ENCODE assay signal across 8 cellular contexts in genomic region chr4:189630913-189631564, GRCh38.
DNase-seq lines count a peak whose midpoint lies in the region; ATAC-seq and TF ChIP-seq lines count a peak whose summit lies in the region.
"Not testable (repeated sequence)": the region's sequence is repeated elsewhere in the genome, so short reads cannot be mapped to it uniquely, and the experiment has no call there.

No MANE protein-coding gene starts in this region.

- DNase-seq in CD14-positive monocyte (ENCODE audit: low spot score) (peak; percentile 64), HT1080 (ENCODE audit: low read depth) (peak; percentile 79), SK-MEL-5 (ENCODE audit: low read depth, low spot score) (peak; percentile 93)
- DNase-seq in activated T-cell treated with anti-CD3 and anti-CD28 coated beads, Interleukin-2, amount 50 U/mL, for 4 hours: not testable (repeated sequence)

- H3K27me3 Mint-ChIP-seq in CD14-positive monocyte (ENCODE audit: low read depth in 3 of 3); activated T-cell treated with anti-CD3 and anti-CD28 coated beads, Interleukin-2, amount 50 U/mL, for 4 hours (ENCODE audit: low read depth): not testable (repeated sequence)

- H3K27me3 ChIP-seq in neutrophil: not testable (repeated sequence)

- H3K27ac Mint-ChIP-seq in CD14-positive monocyte: peak overlapping the region; percentile 69 to 89 (median 85)

- H3K4me3 Mint-ChIP-seq in CD14-positive monocyte: peak overlapping the region in 1 of 2 donors; percentile 35
- H3K4me3 Mint-ChIP-seq in activated T-cell treated with anti-CD3 and anti-CD28 coated beads, Interleukin-2, amount 50 U/mL, for 4 hours: not testable (repeated sequence)

- in situ Hi-C loops in SK-MEL-5 (cut with HindIII; ENCODE audit: low pct_unique_long_range_greater_than_20kb, low sequenced_read_pairs): not testable (repeated sequence)

- H3K4me1 Mint-ChIP-seq in CD14-positive monocyte: peaks cover 11% of the 10 kb centered on the region
- H3K4me1 Mint-ChIP-seq in activated T-cell treated with anti-CD3 and anti-CD28 coated beads, Interleukin-2, amount 50 U/mL, for 4 hours (ENCODE audit: low read depth): not testable (repeated sequence)

- not testable (repeated sequence) for TF ChIP-seq CTCF in CD14-positive monocyte (IDR thresholded peaks at IDR 0.05); neutrophil (IDR thresholded peaks at IDR 0.05)

- intact Hi-C loops in CD14-positive monocyte (cut with micrococcal nuclease): not testable (repeated sequence)

- H3K36me3 ChIP-seq in neutrophil: not testable (repeated sequence)

- not testable (repeated sequence) for H3K9me3 ChIP-seq in neutrophil

- H3K4me3 ChIP-seq in neutrophil (ENCODE audit: low read depth in 1 of 2, low read length in 1 of 2): not testable (repeated sequence)

- peak; percentile 60 for ATAC-seq in GM18868 (IDR thresholded peaks at IDR 0.05; ENCODE audit: unreplicated experiment)
- peak; percentile 76 for ATAC-seq in GM21737 (IDR thresholded peaks at IDR 0.05; ENCODE audit: unreplicated experiment)
- peak; percentile 97 for ATAC-seq in HG03103 (IDR thresholded peaks at IDR 0.05; ENCODE audit: low read depth, unreplicated experiment)
- peak; percentile 84 for ATAC-seq in activated T-cell treated with anti-CD3 and anti-CD28 coated beads, Interleukin-2, amount 50 U/mL, for 4 hours

- peak overlapping the region; percentile 65 for H3K27ac ChIP-seq in neutrophil

- H3K9me3 Mint-ChIP-seq in CD14-positive monocyte; activated T-cell treated with anti-CD3 and anti-CD28 coated beads, Interleukin-2, amount 50 U/mL, for 4 hours: not testable (repeated sequence)

- H3K36me3 Mint-ChIP-seq in CD14-positive monocyte; activated T-cell treated with anti-CD3 and anti-CD28 coated beads, Interleukin-2, amount 50 U/mL, for 4 hours (ENCODE audit: insufficient read depth): not testable (repeated sequence)

- H3K4me1 ChIP-seq in neutrophil (ENCODE audit: control insufficient read depth in 1 of 2, insufficient read depth in 1 of 2, low read depth in 1 of 2, low read length in 1 of 2): not testable (repeated sequence)
